13 cellular contexts compared by ENCODE assay signal in the genomic region with DNA sequence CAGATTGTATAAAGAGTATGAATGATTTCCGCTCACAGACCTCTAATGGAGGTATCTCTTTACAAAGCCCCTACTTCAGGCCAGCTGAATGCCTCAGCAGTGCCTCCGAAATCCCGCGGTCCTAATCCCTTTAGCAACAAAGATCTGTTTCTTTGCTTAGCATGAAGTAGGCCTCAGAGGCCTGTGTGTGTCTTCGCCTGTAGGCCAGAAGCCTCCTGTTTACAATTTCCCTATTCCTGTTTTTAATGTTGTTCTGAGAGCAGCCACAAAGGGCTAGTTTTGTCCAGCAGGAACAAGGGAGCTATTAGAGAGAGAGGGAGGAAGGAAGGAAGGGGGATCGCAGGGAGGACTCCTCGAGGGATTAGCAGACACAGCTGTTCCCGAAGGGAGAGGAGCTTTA.
DNase-seq lines count a peak whose midpoint lies in the region; ATAC-seq and TF ChIP-seq lines count a peak whose summit lies in the region.
"Had no signal": no experiment of that assay in that cellular context is flagged by ENCODE, and none has a peak within 500 bp of the region (broad histone marks: within the 10 kb centered on the region; RNA-seq: fewer than 3 reads in every experiment).

No MANE protein-coding gene starts in this region.

- ATAC-seq in HG03280 (IDR thresholded peaks at IDR 0.05; ENCODE audit: unreplicated experiment) (no peak), HG02970 (IDR thresholded peaks at IDR 0.05; ENCODE audit: low FRiP score, unreplicated experiment) (no peak)
- no peak for ATAC-seq in naive thymus-derived CD8-positive, alpha-beta T cell
- no peak for ATAC-seq in activated T-cell treated with anti-CD3 and anti-CD28 coated beads, Interleukin-2, amount 50 U/mL, for 4 hours
- ATAC-seq: left lung had no signal

- peak; percentile 76 to 89 for DNase-seq in NCI-H524 (lab: John Stamatoyannopoulos, UW)
- DNase-seq in endodermal cell, result peak; percentile 62
- DNase-seq in mesendoderm, result peak; percentile 57
- no peak for DNase-seq in naive thymus-derived CD8-positive, alpha-beta T cell
- DNase-seq in activated T-cell treated with anti-CD3 and anti-CD28 coated beads, Interleukin-2, amount 50 U/mL, for 4 hours, result no peak
- DNase-seq: activated CD4-positive, alpha-beta T cell treated with anti-CD3 and anti-CD28 coated beads, Interleukin-2, amount 50 U/mL, for 48 hours; CD4-positive, CD25-positive, alpha-beta regulatory T cell; left lung; Peyer's patch had no signal

- H3K79me2 ChIP-seq in mesendoderm (ENCODE audit: control insufficient read depth, insufficient read depth, low read length), result no peaks in the 10 kb centered on the region

- no peak overlapping the region for H3K4me2 ChIP-seq in mesendoderm (ENCODE audit: low read length)

- no peaks in the 10 kb centered on the region for H3K9me3 Mint-ChIP-seq in endodermal cell
- peaks cover 0 to 8% (median 4%) of the 10 kb centered on the region in 9 donors for H3K9me3 Mint-ChIP-seq in naive thymus-derived CD8-positive, alpha-beta T cell
- H3K9me3 Mint-ChIP-seq in activated T-cell treated with anti-CD3 and anti-CD28 coated beads, Interleukin-2, amount 50 U/mL, for 4 hours, result no peaks in the 10 kb centered on the region

- POLR2A ChIA-PET in naive thymus-derived CD8-positive, alpha-beta T cell (lab: Charles Lee), result interaction anchor here (0.6 kb wide), 1 partner anchor 11 kb away, joined by 3 read pairs; no protein-coding TSS in a partner anchor

- peaks cover 3% of the 10 kb centered on the region for H3K36me3 Mint-ChIP-seq in endodermal cell (ENCODE audit: low read depth)
- H3K36me3 Mint-ChIP-seq in naive thymus-derived CD8-positive, alpha-beta T cell, result peaks cover 0 to 4% (median 0%) of the 10 kb centered on the region in 3 donors
- no peaks in the 10 kb centered on the region for H3K36me3 Mint-ChIP-seq in activated T-cell treated with anti-CD3 and anti-CD28 coated beads, Interleukin-2, amount 50 U/mL, for 4 hours (ENCODE audit: insufficient read depth)
- H3K36me3 Mint-ChIP-seq: CD4-positive, CD25-positive, alpha-beta regulatory T cell had no signal

- no peak overlapping the region for H2BK5ac ChIP-seq in mesendoderm (ENCODE audit: low read length)

- H3K27me3 ChIP-seq in endodermal cell (ENCODE audit: control insufficient read depth, insufficient read depth, low read length, poor library complexity, severe bottlenecking) (no peaks in the 10 kb centered on the region), mesendoderm (ENCODE audit: insufficient read depth, low read length, poor library complexity) (no peaks in the 10 kb centered on the region), skeletal muscle tissue (ENCODE audit: control insufficient read depth in 3 of 3, insufficient read depth in 3 of 3, low read length in 3 of 3) (no peaks in the 10 kb centered on the region)
- H3K27me3 ChIP-seq: left lung, Peyer's patch had no signal

- WGBS in endodermal cell (ENCODE audit: insufficient coverage in 1 of 2, insufficient read length in 1 of 2), 2 experiments, result 53 to 55% methylated on average over 6 to 7 of the region's 8 CpGs
- no CpG with 5 or more reads among the region's 8 CpGs for WGBS in mesendoderm (ENCODE audit: extremely low coverage, insufficient coverage, low lambda C conversion rate)

- H3K4me3 Mint-ChIP-seq in endodermal cell, result no peak overlapping the region
- no peak overlapping the region for H3K4me3 Mint-ChIP-seq in naive thymus-derived CD8-positive, alpha-beta T cell
- no peak overlapping the region for H3K4me3 Mint-ChIP-seq in activated T-cell treated with anti-CD3 and anti-CD28 coated beads, Interleukin-2, amount 50 U/mL, for 4 hours
- H3K4me3 Mint-ChIP-seq: CD4-positive, CD25-positive, alpha-beta regulatory T cell had no signal

- no peaks in the 10 kb centered on the region for H3K9me3 ChIP-seq in endodermal cell (ENCODE audit: control insufficient read depth, low read length)
- no peaks in the 10 kb centered on the region for H3K9me3 ChIP-seq in skeletal muscle tissue (ENCODE audit: control insufficient read depth in 3 of 3, low read length in 3 of 3)
- H3K9me3 ChIP-seq: left lung, Peyer's patch had no signal

- no peaks in the 10 kb centered on the region for H3K79me1 ChIP-seq in mesendoderm (ENCODE audit: low read length)

- H3K9ac ChIP-seq in endodermal cell (ENCODE audit: extremely low read depth, low read length, poor library complexity, severe bottlenecking) (peak overlapping the region; percentile 35), mesendoderm (ENCODE audit: low read length) (peak overlapping the region; percentile 39), skeletal muscle tissue (ENCODE audit: low read depth in 1 of 3, low read length in 3 of 3) (no peak overlapping the region)

- no peak for TF ChIP-seq CTCF in endodermal cell (conservative IDR thresholded peaks at IDR 0.05)

- H4K5ac ChIP-seq in mesendoderm (ENCODE audit: low read length), result no peak overlapping the region

- H3K56ac ChIP-seq in mesendoderm (ENCODE audit: low read length), result peak overlapping the region; percentile 74

- H3K23ac ChIP-seq in mesendoderm (ENCODE audit: low read length), result no peak overlapping the region

- H3K18ac ChIP-seq in mesendoderm (ENCODE audit: low read length), result peak overlapping the region; percentile 69

- H3K27me3 Mint-ChIP-seq in endodermal cell (ENCODE audit: insufficient read depth), result no peaks in the 10 kb centered on the region
- peaks cover 0 to 6% (median 3%) of the 10 kb centered on the region in 5 donors for H3K27me3 Mint-ChIP-seq in naive thymus-derived CD8-positive, alpha-beta T cell
- no peaks in the 10 kb centered on the region for H3K27me3 Mint-ChIP-seq in activated T-cell treated with anti-CD3 and anti-CD28 coated beads, Interleukin-2, amount 50 U/mL, for 4 hours (ENCODE audit: low read depth)

- H2BK15ac ChIP-seq in mesendoderm (replicated peaks; ENCODE audit: low read depth), result no peak overlapping the region

- no peak overlapping the region for H4K8ac ChIP-seq in mesendoderm (ENCODE audit: low read depth, low read length)

- no peak overlapping the region for H2BK120ac ChIP-seq in mesendoderm (ENCODE audit: low read depth, low read length)

- H3K27ac Mint-ChIP-seq in endodermal cell, result peak overlapping the region; percentile 96
- H3K27ac Mint-ChIP-seq in naive thymus-derived CD8-positive, alpha-beta T cell, result no peak overlapping the region
- H3K27ac Mint-ChIP-seq: CD4-positive, CD25-positive, alpha-beta regulatory T cell had no signal

- H3K36me3 ChIP-seq in endodermal cell (ENCODE audit: control insufficient read depth, insufficient read depth, low read length) (no peaks in the 10 kb centered on the region), mesendoderm (ENCODE audit: control insufficient read depth, insufficient read depth, low read length) (no peaks in the 10 kb centered on the region), skeletal muscle tissue (ENCODE audit: control insufficient read depth in 3 of 3, insufficient read depth in 3 of 3, low read length in 3 of 3) (no peaks in the 10 kb centered on the region)
- H3K36me3 ChIP-seq: cardiac muscle cell, left lung, Peyer's patch had no signal

- H3K27ac ChIP-seq in endodermal cell (ENCODE audit: low read depth, low read length) (peak overlapping the region; percentile 85), mesendoderm (ENCODE audit: low read depth, low read length) (no peak overlapping the region), skeletal muscle tissue (ENCODE audit: low read depth, low read length) (peak overlapping the region; percentile 11)
- H3K27ac ChIP-seq: cardiac muscle cell, left lung had no signal

- peak overlapping the region; percentile 57 for H3K4ac ChIP-seq in mesendoderm (ENCODE audit: low read depth, low read length)

- no peak overlapping the region for H2AK5ac ChIP-seq in mesendoderm (ENCODE audit: low read length)

- peaks cover 21% of the 10 kb centered on the region for H3K4me1 Mint-ChIP-seq in endodermal cell
- H3K4me1 Mint-ChIP-seq in naive thymus-derived CD8-positive, alpha-beta T cell, result peaks cover 0 to 3% (median 2%) of the 10 kb centered on the region in 4 donors
- no peaks in the 10 kb centered on the region for H3K4me1 Mint-ChIP-seq in activated T-cell treated with anti-CD3 and anti-CD28 coated beads, Interleukin-2, amount 50 U/mL, for 4 hours (ENCODE audit: low read depth)

- peaks cover 11% of the 10 kb centered on the region for H3K4me1 ChIP-seq in endodermal cell (ENCODE audit: control insufficient read depth, insufficient read depth, low read length)
- no peaks in the 10 kb centered on the region for H3K4me1 ChIP-seq in mesendoderm (ENCODE audit: control insufficient read depth, low read depth, low read length)
- peaks cover 0 to 7% (median 6%) of the 10 kb centered on the region in 3 donors for H3K4me1 ChIP-seq in skeletal muscle tissue (ENCODE audit: control insufficient read depth in 3 of 3, insufficient read depth in 3 of 3, low read length in 3 of 3)
- H3K4me1 ChIP-seq: Peyer's patch had no signal

- H3K4me3 ChIP-seq in endodermal cell (ENCODE audit: low read length) (no peak overlapping the region), mesendoderm (ENCODE audit: low read length) (no peak overlapping the region), skeletal muscle tissue (ENCODE audit: low read length in 3 of 3) (no peak overlapping the region)
- H3K4me3 ChIP-seq: cardiac muscle cell, left lung, Peyer's patch had no signal

Comparison
In these comparisons a context has a peak if more than half of its experiments do, and no peak if none do; other contexts are left out.
1. DNase-seq: peak in NCI-H524 (2 of 2), endodermal cell (single experiment) and mesendoderm (single experiment); none in naive thymus-derived CD8-positive, alpha-beta T cell (0 of 10) and activated T-cell treated with anti-CD3 and anti-CD28 coated beads, Interleukin-2, amount 50 U/mL, for 4 hours (single experiment).
2. H3K9ac ChIP-seq: peak in endodermal cell (single experiment) and mesendoderm (single experiment); none in skeletal muscle tissue (0 of 3).